ENCODE assay signal across 20 cellular contexts in the genomic region with DNA sequence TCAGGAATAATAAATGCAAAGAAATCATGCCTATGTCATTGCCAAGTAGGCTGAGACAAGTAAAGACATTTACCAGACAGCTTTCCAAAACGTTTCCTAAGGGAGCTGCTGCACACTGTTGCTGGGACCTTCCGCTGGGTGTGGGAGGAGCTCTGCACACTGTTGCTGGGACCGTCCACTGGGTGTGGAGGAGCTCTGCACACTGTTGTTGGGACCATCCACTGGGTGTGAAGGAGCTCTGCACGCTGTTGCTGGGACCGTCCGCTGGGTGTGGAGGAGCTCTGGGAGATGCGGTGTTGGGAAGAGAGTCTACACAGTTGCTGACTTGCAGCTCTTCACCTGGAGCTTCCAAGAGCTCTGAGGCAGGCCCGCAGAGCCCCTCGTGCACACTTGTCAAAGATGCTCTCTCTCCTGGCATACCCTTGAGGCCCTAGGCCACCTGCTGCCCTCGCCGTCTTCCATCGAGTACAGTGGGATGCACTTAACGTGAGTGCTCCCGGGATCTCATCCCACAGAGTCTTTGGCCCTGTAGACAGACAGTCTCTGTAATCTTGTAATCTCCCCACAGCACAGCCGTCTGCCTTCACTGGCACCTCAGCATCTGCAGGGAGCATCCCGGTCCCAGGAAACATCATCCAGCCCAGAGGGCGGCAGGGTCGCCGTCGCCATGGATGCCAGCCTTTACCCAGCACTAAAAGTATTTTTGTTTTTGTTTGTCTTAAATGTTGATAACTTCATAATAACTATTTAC. TPM values are rescaled to one million over a fixed set of nuclear protein-coding genes. Genes with fewer than 3 reads are reported as not detected.
DNase-seq lines count a peak whose midpoint lies in the region; ATAC-seq, FAIRE-seq and TF ChIP-seq lines count a peak whose summit lies in the region.
"Had no signal": no experiment of that assay in that cellular context is flagged by ENCODE, and none has a peak within 500 bp of the region (broad histone marks: within the 10 kb centered on the region; RNA-seq: fewer than 3 reads in every experiment).

No MANE protein-coding gene starts in this region.

- H3K9me3 Mint-ChIP-seq in neural crest cell = no peaks in the 10 kb centered on the region
- H3K9me3 Mint-ChIP-seq: IgD-negative memory B cell had no signal

- no peaks in the 10 kb centered on the region for H3K27me3 Mint-ChIP-seq in neural crest cell (ENCODE audit: low read depth)
- H3K27me3 Mint-ChIP-seq: IgD-negative memory B cell had no signal

- peak overlapping the region; percentile 47 for H3K27ac Mint-ChIP-seq in neural crest cell (ENCODE audit: unreplicated experiment)

- TF ChIP-seq CTCF in D721Med (IDR thresholded peaks at IDR 0.05; ENCODE audit: insufficient read depth, missing control alignments) = no peak
- no peak for TF ChIP-seq CTCF in neural crest cell (conservative IDR thresholded peaks at IDR 0.05)

- DNase-seq in D721Med (ENCODE audit: insufficient read length, low spot score) (peak; percentile 51), NCI-H82 treated with DMSO at 0.1 percent for 48 hours (lab: John Stamatoyannopoulos, UW; ENCODE audit: unreplicated experiment) (peak; percentile 57), neural crest cell (ENCODE audit: low read depth, low spot score) (no peak)
- DNase-seq: DND-41; Karpas-422; NCI-H1048; NCI-H1436; NCI-H1930; NCI-H2171; NCI-H446; NCI-H69; NK-92 treated with Interleukin-12 subunit alpha and Interleukin-12 subunit beta, amount 100 ng/mL, for 24 hours; OCI-M1; SHP77 had no signal

- FAIRE-seq in D721Med (lab: Jason Lieb, UNC) = no peak
- FAIRE-seq: H1 had no signal

- H3K4me1 Mint-ChIP-seq in neural crest cell = no peaks in the 10 kb centered on the region
- H3K4me1 Mint-ChIP-seq: IgD-negative memory B cell had no signal

- no peak overlapping the region for H3K4me3 Mint-ChIP-seq in neural crest cell
- H3K4me3 Mint-ChIP-seq: IgD-negative memory B cell had no signal

- ATAC-seq in esophagus mucosa = peak; percentile 31
- ATAC-seq in GM19351 (IDR thresholded peaks at IDR 0.05; ENCODE audit: unreplicated experiment) = no peak
- ATAC-seq in HG03460 (IDR thresholded peaks at IDR 0.05; ENCODE audit: unreplicated experiment) = no peak
- ATAC-seq in HG03469 (IDR thresholded peaks at IDR 0.05; ENCODE audit: unreplicated experiment) = no peak

- H3K36me3 Mint-ChIP-seq in neural crest cell (ENCODE audit: low read depth) = no peaks in the 10 kb centered on the region

RNA-seq across cellular contexts. Expression of gene TRAPPC12, which starts 51.4 kb away (rescaled TPM):
- total RNA-seq in esophagus mucosa = 61.7 TPM
- total RNA-seq in neural crest cell = 96.9 and 104 TPM in 2 replicates

RNA-seq across cellular contexts. Expression of gene EIPR1, which starts 53.3 kb away (rescaled TPM):
- 25.9 TPM for total RNA-seq in esophagus mucosa
- total RNA-seq in neural crest cell = 33.0 and 34.9 TPM in 2 replicates
